ENCODE assay signal across 25 cellular contexts in the genomic region with DNA sequence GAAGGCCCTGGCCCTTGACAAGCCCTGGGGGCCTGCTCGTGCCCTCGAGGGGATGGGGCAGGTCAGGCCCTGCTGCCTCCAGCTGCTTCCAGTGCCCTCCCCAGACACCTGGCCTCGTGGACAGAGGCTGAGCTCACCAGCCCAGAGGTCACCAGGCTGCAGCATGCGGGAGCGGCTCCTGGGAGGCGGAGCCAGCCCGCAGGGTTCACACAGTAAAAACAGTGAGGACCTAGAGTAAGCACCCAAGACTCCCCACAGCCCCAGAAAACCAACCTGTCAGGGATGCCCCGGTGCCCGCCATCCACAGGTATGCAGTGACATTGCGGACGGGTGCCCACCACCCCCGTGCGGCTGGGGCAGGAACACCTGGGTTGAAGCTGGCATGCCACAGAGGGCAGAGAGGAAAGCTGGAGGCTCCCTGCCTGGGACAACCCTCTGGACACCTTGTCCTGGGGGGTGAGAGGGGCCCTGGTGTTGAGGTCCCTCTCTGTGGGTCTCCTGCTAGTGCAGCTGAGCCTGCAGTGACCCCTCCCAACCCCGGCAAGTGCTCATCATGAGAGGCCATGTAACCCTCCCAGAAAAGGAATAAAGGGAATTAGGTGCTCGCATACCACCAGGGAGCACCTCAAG.
"Had no signal": no experiment of that assay in that cellular context is flagged by ENCODE, and none has a peak within 500 bp of the region (broad histone marks: within the 10 kb centered on the region; RNA-seq: fewer than 3 reads in every experiment).

No MANE protein-coding gene starts in this region.

- H3K4me1 Mint-ChIP-seq: activated CD8-positive, alpha-beta memory T cell treated with anti-CD3 and anti-CD28 coated beads, Interleukin-2, amount 10 ng/mL, durations not matched to agents 7 days and 5 days; activated naive CD8-positive, alpha-beta T cell treated with anti-CD3 and anti-CD28 coated beads, Interleukin-2, amount 50 U/mL, for 24 hours; brain; mesothelial cell of epicardium had no signal

- H3K9ac ChIP-seq: parathyroid adenoma had no signal

- H3K4me3 ChIP-seq: coronary artery, left lung, right lobe of liver, skin epidermis, stomach, thoracic aorta, upper lobe of left lung had no signal

- ATAC-seq: activated CD8-positive, alpha-beta memory T cell treated with anti-CD3 and anti-CD28 coated beads, Interleukin-2, amount 10 ng/mL, durations not matched to agents 7 days and 5 days; activated CD8-positive, alpha-beta T cell treated with anti-CD3 and anti-CD28 coated beads for 36 hours; activated naive CD8-positive, alpha-beta T cell treated with anti-CD3 and anti-CD28 coated beads, Interleukin-2, amount 50 U/mL, for 24 hours; left lung; naive thymus-derived CD8-positive, alpha-beta T cell; stimulated activated effector memory CD8-positive, alpha-beta T cell treated with anti-CD3 and anti-CD28 coated beads, Interleukin-12 subunit alpha, Interleukin-12 subunit beta, amount 100 ng/mL, for 72 hours; T-helper 17 cell had no signal

- H2AFZ ChIP-seq: parathyroid adenoma had no signal

- DNase-seq: activated CD4-positive, alpha-beta T cell treated with anti-CD3 and anti-CD28 coated beads for 48 hours; activated CD8-positive, alpha-beta memory T cell treated with anti-CD3 and anti-CD28 coated beads, Interleukin-2, amount 10 ng/mL, durations not matched to agents 7 days and 5 days; activated CD8-positive, alpha-beta T cell treated with anti-CD3 and anti-CD28 coated beads for 36 hours; activated gamma-delta T cell; activated naive CD4-positive, alpha-beta T cell treated with anti-CD3 and anti-CD28 coated beads, Interleukin-2, amount 50 U/mL, for 16 hours; activated naive CD8-positive, alpha-beta T cell treated with anti-CD3 and anti-CD28 coated beads, Interleukin-2, amount 50 U/mL, for 24 hours; activated T-cell treated with anti-CD3 and anti-CD28 coated beads for 4 hours; central memory CD4-positive, alpha-beta T cell; mammary epithelial cell; naive thymus-derived CD8-positive, alpha-beta T cell; right lobe of liver; stimulated activated CD4-positive, alpha-beta T cell treated with anti-CD3 and anti-CD28 coated beads, Interleukin-2, amount 100 ng/mL, for 24 hours; stomach; SW 1271 had no signal

- H3K4me3 Mint-ChIP-seq: activated CD8-positive, alpha-beta memory T cell treated with anti-CD3 and anti-CD28 coated beads, Interleukin-2, amount 10 ng/mL, durations not matched to agents 7 days and 5 days; activated CD8-positive, alpha-beta T cell treated with anti-CD3 and anti-CD28 coated beads for 36 hours; activated naive CD8-positive, alpha-beta T cell treated with anti-CD3 and anti-CD28 coated beads, Interleukin-2, amount 50 U/mL, for 24 hours; brain; mesothelial cell of epicardium; naive thymus-derived CD8-positive, alpha-beta T cell; stimulated activated effector memory CD8-positive, alpha-beta T cell treated with anti-CD3 and anti-CD28 coated beads, Interleukin-12 subunit alpha, Interleukin-12 subunit beta, amount 100 ng/mL, for 72 hours; T-helper 17 cell had no signal

- H3K36me3 ChIP-seq: right lobe of liver had no signal

- H3K27me3 ChIP-seq: left lung, right lobe of liver, stomach, upper lobe of left lung had no signal

- H3K79me2 ChIP-seq: parathyroid adenoma had no signal

- H3K27ac Mint-ChIP-seq: activated CD8-positive, alpha-beta memory T cell treated with anti-CD3 and anti-CD28 coated beads, Interleukin-2, amount 10 ng/mL, durations not matched to agents 7 days and 5 days; activated CD8-positive, alpha-beta T cell treated with anti-CD3 and anti-CD28 coated beads for 36 hours; activated naive CD8-positive, alpha-beta T cell treated with anti-CD3 and anti-CD28 coated beads, Interleukin-2, amount 50 U/mL, for 24 hours; mesothelial cell of epicardium; stimulated activated effector memory CD8-positive, alpha-beta T cell treated with anti-CD3 and anti-CD28 coated beads, Interleukin-12 subunit alpha, Interleukin-12 subunit beta, amount 100 ng/mL, for 72 hours; T-helper 17 cell had no signal

- H3K27ac ChIP-seq: coronary artery, epithelial cell of prostate, left lung, parathyroid adenoma, right lobe of liver, skin epidermis, stomach, thoracic aorta, upper lobe of left lung had no signal

- H3K4me1 ChIP-seq: left lung, parathyroid adenoma, right lobe of liver, upper lobe of left lung had no signal

- H3K27me3 Mint-ChIP-seq: activated CD8-positive, alpha-beta memory T cell treated with anti-CD3 and anti-CD28 coated beads, Interleukin-2, amount 10 ng/mL, durations not matched to agents 7 days and 5 days; activated CD8-positive, alpha-beta T cell treated with anti-CD3 and anti-CD28 coated beads for 36 hours; activated naive CD8-positive, alpha-beta T cell treated with anti-CD3 and anti-CD28 coated beads, Interleukin-2, amount 50 U/mL, for 24 hours; brain; naive thymus-derived CD8-positive, alpha-beta T cell; T-helper 17 cell had no signal

- H3K9me3 Mint-ChIP-seq: activated CD8-positive, alpha-beta T cell treated with anti-CD3 and anti-CD28 coated beads for 36 hours; naive thymus-derived CD8-positive, alpha-beta T cell; stimulated activated effector memory CD8-positive, alpha-beta T cell treated with anti-CD3 and anti-CD28 coated beads, Interleukin-12 subunit alpha, Interleukin-12 subunit beta, amount 100 ng/mL, for 72 hours had no signal
